ENCODE assay signal across 1 cellular context in the genomic region with DNA sequence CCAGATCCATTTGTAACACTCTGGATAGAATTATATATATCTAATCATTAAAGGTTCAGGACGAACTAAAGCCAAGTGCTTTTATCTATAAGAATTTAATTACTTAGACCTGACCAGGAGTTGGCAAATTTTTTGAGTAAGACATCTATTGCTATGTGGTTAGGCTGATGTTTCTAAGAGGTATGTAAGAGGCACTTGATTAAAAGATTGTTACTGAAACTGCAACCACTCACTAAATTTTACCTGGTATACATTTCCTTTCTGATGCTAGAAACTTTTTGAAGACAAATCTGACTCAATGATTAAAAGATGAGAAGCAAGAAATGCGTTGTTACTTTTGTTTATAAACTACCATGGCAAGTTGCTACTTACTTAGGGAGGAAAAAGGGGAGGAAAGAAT.
TF ChIP-seq lines count a peak whose summit lies in the region.

No MANE protein-coding gene starts in this region.

TF ChIP-seq in WTC11, 78 proteins besides CTCF, POLR2A, EP300 and RAD21 (continued from another document):
- TF ChIP-seq, protein P1, sequence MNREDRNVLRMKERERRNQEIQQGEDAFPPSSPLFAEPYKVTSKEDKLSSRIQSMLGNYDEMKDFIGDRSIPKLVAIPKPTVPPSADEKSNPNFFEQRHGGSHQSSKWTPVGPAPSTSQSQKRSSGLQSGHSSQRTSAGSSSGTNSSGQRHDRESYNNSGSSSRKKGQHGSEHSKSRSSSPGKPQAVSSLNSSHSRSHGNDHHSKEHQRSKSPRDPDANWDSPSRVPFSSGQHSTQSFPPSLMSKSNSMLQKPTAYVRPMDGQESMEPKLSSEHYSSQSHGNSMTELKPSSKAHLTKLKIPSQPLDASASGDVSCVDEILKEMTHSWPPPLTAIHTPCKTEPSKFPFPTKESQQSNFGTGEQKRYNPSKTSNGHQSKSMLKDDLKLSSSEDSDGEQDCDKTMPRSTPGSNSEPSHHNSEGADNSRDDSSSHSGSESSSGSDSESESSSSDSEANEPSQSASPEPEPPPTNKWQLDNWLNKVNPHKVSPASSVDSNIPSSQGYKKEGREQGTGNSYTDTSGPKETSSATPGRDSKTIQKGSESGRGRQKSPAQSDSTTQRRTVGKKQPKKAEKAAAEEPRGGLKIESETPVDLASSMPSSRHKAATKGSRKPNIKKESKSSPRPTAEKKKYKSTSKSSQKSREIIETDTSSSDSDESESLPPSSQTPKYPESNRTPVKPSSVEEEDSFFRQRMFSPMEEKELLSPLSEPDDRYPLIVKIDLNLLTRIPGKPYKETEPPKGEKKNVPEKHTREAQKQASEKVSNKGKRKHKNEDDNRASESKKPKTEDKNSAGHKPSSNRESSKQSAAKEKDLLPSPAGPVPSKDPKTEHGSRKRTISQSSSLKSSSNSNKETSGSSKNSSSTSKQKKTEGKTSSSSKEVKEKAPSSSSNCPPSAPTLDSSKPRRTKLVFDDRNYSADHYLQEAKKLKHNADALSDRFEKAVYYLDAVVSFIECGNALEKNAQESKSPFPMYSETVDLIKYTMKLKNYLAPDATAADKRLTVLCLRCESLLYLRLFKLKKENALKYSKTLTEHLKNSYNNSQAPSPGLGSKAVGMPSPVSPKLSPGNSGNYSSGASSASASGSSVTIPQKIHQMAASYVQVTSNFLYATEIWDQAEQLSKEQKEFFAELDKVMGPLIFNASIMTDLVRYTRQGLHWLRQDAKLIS (CRISPR knock-in tag; IDR thresholded peaks at IDR 0.05; ENCODE audit: borderline replicate concordance), result no peak
- TF ChIP-seq EMX1 (CRISPR knock-in tag; IDR thresholded peaks at IDR 0.05) (no peak), FOXP1 (CRISPR knock-in tag; IDR thresholded peaks at IDR 0.05; ENCODE audit: borderline replicate concordance) (no peak), ESRRA (CRISPR knock-in tag; IDR thresholded peaks at IDR 0.05; ENCODE audit: borderline replicate concordance) (no peak), ELF4 (CRISPR knock-in tag; IDR thresholded peaks at IDR 0.05; ENCODE audit: low read depth) (no peak)
- TF ChIP-seq, protein P2, sequence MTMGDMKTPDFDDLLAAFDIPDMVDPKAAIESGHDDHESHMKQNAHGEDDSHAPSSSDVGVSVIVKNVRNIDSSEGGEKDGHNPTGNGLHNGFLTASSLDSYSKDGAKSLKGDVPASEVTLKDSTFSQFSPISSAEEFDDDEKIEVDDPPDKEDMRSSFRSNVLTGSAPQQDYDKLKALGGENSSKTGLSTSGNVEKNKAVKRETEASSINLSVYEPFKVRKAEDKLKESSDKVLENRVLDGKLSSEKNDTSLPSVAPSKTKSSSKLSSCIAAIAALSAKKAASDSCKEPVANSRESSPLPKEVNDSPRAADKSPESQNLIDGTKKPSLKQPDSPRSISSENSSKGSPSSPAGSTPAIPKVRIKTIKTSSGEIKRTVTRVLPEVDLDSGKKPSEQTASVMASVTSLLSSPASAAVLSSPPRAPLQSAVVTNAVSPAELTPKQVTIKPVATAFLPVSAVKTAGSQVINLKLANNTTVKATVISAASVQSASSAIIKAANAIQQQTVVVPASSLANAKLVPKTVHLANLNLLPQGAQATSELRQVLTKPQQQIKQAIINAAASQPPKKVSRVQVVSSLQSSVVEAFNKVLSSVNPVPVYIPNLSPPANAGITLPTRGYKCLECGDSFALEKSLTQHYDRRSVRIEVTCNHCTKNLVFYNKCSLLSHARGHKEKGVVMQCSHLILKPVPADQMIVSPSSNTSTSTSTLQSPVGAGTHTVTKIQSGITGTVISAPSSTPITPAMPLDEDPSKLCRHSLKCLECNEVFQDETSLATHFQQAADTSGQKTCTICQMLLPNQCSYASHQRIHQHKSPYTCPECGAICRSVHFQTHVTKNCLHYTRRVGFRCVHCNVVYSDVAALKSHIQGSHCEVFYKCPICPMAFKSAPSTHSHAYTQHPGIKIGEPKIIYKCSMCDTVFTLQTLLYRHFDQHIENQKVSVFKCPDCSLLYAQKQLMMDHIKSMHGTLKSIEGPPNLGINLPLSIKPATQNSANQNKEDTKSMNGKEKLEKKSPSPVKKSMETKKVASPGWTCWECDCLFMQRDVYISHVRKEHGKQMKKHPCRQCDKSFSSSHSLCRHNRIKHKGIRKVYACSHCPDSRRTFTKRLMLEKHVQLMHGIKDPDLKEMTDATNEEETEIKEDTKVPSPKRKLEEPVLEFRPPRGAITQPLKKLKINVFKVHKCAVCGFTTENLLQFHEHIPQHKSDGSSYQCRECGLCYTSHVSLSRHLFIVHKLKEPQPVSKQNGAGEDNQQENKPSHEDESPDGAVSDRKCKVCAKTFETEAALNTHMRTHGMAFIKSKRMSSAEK (CRISPR knock-in tag; IDR thresholded peaks at IDR 0.05; ENCODE audit: borderline replicate concordance), result no peak
- TF ChIP-seq, protein P3, sequence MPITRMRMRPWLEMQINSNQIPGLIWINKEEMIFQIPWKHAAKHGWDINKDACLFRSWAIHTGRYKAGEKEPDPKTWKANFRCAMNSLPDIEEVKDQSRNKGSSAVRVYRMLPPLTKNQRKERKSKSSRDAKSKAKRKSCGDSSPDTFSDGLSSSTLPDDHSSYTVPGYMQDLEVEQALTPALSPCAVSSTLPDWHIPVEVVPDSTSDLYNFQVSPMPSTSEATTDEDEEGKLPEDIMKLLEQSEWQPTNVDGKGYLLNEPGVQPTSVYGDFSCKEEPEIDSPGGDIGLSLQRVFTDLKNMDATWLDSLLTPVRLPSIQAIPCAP (CRISPR knock-in tag; IDR thresholded peaks at IDR 0.05), result no peak
- TF ChIP-seq, protein P4, sequence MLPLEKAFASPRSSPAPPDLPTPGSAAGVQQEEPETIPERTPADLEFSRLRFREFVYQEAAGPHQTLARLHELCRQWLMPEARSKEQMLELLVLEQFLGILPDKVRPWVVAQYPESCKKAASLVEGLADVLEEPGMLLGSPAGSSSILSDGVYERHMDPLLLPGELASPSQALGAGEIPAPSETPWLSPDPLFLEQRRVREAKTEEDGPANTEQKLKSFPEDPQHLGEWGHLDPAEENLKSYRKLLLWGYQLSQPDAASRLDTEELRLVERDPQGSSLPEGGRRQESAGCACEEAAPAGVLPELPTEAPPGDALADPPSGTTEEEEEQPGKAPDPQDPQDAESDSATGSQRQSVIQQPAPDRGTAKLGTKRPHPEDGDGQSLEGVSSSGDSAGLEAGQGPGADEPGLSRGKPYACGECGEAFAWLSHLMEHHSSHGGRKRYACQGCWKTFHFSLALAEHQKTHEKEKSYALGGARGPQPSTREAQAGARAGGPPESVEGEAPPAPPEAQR (CRISPR knock-in tag; IDR thresholded peaks at IDR 0.05), result no peak
- TF ChIP-seq, protein P5, sequence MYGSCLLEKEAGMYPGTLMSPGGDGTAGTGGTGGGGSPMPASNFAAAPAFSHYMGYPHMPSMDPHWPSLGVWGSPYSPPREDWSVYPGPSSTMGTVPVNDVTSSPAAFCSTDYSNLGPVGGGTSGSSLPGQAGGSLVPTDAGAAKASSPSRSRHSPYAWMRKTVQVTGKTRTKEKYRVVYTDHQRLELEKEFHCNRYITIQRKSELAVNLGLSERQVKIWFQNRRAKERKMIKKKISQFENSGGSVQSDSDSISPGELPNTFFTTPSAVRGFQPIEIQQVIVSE (CRISPR knock-in tag; IDR thresholded peaks at IDR 0.05; ENCODE audit: borderline replicate concordance), result no peak
